27 cellular contexts compared by ENCODE assay signal in the genomic region with DNA sequence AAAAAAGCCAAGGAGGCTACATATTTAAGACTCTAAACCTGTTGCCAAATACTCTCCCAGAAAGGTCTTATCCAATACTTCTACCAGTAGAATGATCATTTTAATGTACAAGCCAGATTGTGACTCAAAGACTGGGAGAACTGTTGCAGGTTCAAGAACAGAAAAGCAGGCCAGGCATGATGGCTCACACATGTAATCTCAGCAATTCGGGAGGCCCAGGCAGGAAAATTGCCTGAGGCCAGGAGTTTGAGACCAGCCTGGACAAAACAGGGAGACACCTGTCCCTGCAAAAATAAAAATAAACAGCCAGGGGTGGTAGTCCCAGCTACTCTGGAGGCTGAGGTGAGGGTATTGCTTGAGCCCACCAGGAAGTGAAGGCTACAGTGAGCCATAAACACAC.
"Had no signal": no experiment of that assay in that cellular context is flagged by ENCODE, and none has a peak within 500 bp of the region (broad histone marks: within the 10 kb centered on the region; RNA-seq: fewer than 3 reads in every experiment).

No MANE protein-coding gene starts in this region.

- H3K4me3 Mint-ChIP-seq: naive B cell; natural killer cell; nephron progenitor cell; neural progenitor cell; stimulated activated naive B cell treated with anti-CD40 and anti-IgM and Interleukin-4, amounts not matched to agents 10 μg/mL and 1 μg/mL and 100 μg/mL, for 72 hours had no signal

- ATAC-seq: left colon; left lung; lower lobe of right lung; natural killer cell; right lobe of liver; stimulated activated naive B cell treated with anti-CD40 and anti-IgM and Interleukin-4, amounts not matched to agents 10 μg/mL and 1 μg/mL and 100 μg/mL, for 72 hours; stimulated activated naive CD8-positive, alpha-beta T cell treated with anti-CD3 and anti-CD28 coated beads, Interleukin-15, Interleukin-2, amounts not matched to agents 100 U/mL and 50 U/mL, for 24 hours; upper lobe of right lung had no signal

- H3K27ac Mint-ChIP-seq: naive B cell; natural killer cell; nephron progenitor cell; neural progenitor cell; progenitor cell of endocrine pancreas; stimulated activated naive B cell treated with anti-CD40 and anti-IgM and Interleukin-4, amounts not matched to agents 10 μg/mL and 1 μg/mL and 100 μg/mL, for 72 hours had no signal

- FAIRE-seq: kidney, urothelium cell line had no signal

- H3K36me3 Mint-ChIP-seq: naive B cell; natural killer cell; stimulated activated naive B cell treated with anti-CD40 and anti-IgM and Interleukin-4, amounts not matched to agents 10 μg/mL and 1 μg/mL and 100 μg/mL, for 72 hours had no signal

- DNase-seq: hippocampal formation; kidney; left colon; left lung; lower lobe of right lung; mammary epithelial cell; mesenchymal stem cell; naive B cell; natural killer cell; nephron progenitor cell; occipital lobe; right lobe of liver; stimulated activated CD4-positive, alpha-beta T cell treated with anti-CD3 and anti-CD28 coated beads, Interleukin-2, amount 100 ng/mL, for 24 hours; stimulated activated CD4-positive, alpha-beta T cell treated with anti-CD3 and anti-CD28 coated beads, Interleukin-4, amount 100 ng/mL, for 1 hour; stimulated activated naive B cell treated with anti-CD40 and anti-IgM and Interleukin-4, amounts not matched to agents 10 μg/mL and 1 μg/mL and 100 μg/mL, for 72 hours; stimulated activated naive CD8-positive, alpha-beta T cell treated with anti-CD3 and anti-CD28 coated beads, Interleukin-15, Interleukin-2, amounts not matched to agents 100 U/mL and 50 U/mL, for 24 hours; stomach; testis; thyroid gland; transverse colon; upper lobe of right lung had no signal

- H3K9me3 ChIP-seq: left lung, lower lobe of right lung, neutrophil, right atrium auricular region, right lobe of liver, stomach, testis, thyroid gland, transverse colon, upper lobe of right lung had no signal

- H3K27me3 Mint-ChIP-seq: progenitor cell of endocrine pancreas; stimulated activated naive B cell treated with anti-CD40 and anti-IgM and Interleukin-4, amounts not matched to agents 10 μg/mL and 1 μg/mL and 100 μg/mL, for 72 hours had no signal

- H2AFZ ChIP-seq: neural progenitor cell had no signal

- H3K4me1 ChIP-seq: left lung, lower lobe of right lung, right atrium auricular region, testis, upper lobe of right lung had no signal

- H3K27ac ChIP-seq: left lung, lower lobe of right lung, neural progenitor cell, neutrophil, right atrium auricular region, right lobe of liver, stomach, testis, transverse colon, upper lobe of right lung had no signal

- H3K4me1 Mint-ChIP-seq: natural killer cell had no signal

- H3K9me3 Mint-ChIP-seq: naive B cell; natural killer cell; nephron progenitor cell; neural progenitor cell; stimulated activated naive B cell treated with anti-CD40 and anti-IgM and Interleukin-4, amounts not matched to agents 10 μg/mL and 1 μg/mL and 100 μg/mL, for 72 hours had no signal

- H3K36me3 ChIP-seq: left lung, lower lobe of right lung, neural progenitor cell, neutrophil, right atrium auricular region, right lobe of liver, stomach, thyroid gland, transverse colon, upper lobe of right lung had no signal

- H3K27me3 ChIP-seq: left lung, neural progenitor cell, neutrophil, right atrium auricular region, right lobe of liver, stomach, testis, thyroid gland, transverse colon, upper lobe of right lung had no signal

- H3K4me3 ChIP-seq: left lung, lower lobe of right lung, neural progenitor cell, right atrium auricular region, right lobe of liver, smooth muscle cell, stomach, testis, thyroid gland, transverse colon, upper lobe of right lung had no signal

- H3K4me2 ChIP-seq: neural progenitor cell, smooth muscle cell had no signal

- H3K9ac ChIP-seq: neural progenitor cell had no signal
